ENCODE assay signal across 2 cellular contexts in genomic region chr11:21301981-21302380, GRCh38.
A peak's percentile ranks its signal among the peaks of the same experiment; 100 is the strongest.
TF ChIP-seq lines count a peak whose summit lies in the region.

No MANE protein-coding gene starts in this region.

TF ChIP-seq in HepG2, 621 proteins besides CTCF, POLR2A, EP300 and RAD21 (continued from another document):
- no peak for TF ChIP-seq ZNF574 (CRISPR knock-in tag; IDR thresholded peaks at IDR 0.05)
- TF ChIP-seq ZNF331 (CRISPR knock-in tag; IDR thresholded peaks at IDR 0.05) = peak; percentile 80

TF ChIP-seq in GM23338, 12 proteins besides CTCF, POLR2A, EP300 and RAD21 (continued from another document):
- no peak for TF ChIP-seq ZNF462 (CRISPR knock-in tag; IDR thresholded peaks at IDR 0.05)
- TF ChIP-seq EZH2 (IDR thresholded peaks at IDR 0.05; ENCODE audit: low read depth, unreplicated experiment) = no peak
- no peak for TF ChIP-seq POLR2AphosphoS5 (IDR thresholded peaks at IDR 0.05; ENCODE audit: low read depth)
- no peak for TF ChIP-seq ZNF114 (CRISPR knock-in tag; IDR thresholded peaks at IDR 0.05)
- TF ChIP-seq JUNB (IDR thresholded peaks at IDR 0.05; ENCODE audit: unreplicated experiment) = no peak
- no peak for TF ChIP-seq CREB1 (CRISPR knock-in tag; IDR thresholded peaks at IDR 0.05; ENCODE audit: low read depth)
- TF ChIP-seq ETS1 (IDR thresholded peaks at IDR 0.05) = no peak
- TF ChIP-seq ZNF331 (CRISPR knock-in tag; IDR thresholded peaks at IDR 0.05; ENCODE audit: low read depth) = peak; percentile 93
TF ChIP-seq in GM23338: peak in this region for 1.
